9 cellular contexts compared by ENCODE assay signal in the genomic region with DNA sequence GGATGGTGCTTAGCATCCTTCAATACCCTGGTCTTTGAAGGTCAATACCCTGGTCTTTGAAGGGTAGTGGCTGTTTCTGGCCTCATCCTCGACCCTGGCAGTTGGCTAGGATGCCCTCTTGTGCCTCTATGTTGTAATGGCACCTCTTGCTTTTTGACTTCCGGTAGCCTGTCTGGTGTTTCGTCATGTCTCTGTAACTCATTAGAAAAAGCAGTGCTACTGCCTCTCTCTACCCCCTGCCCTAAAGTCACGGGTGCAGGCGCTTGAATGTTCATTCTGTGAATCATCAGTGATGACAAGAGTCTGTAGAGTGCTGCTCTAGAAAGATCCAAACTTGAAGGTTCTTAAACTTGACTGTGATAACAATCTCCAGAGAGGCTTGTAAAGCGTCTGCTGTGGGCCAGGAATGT. TPM values are rescaled to one million over a fixed set of nuclear protein-coding genes. Genes with fewer than 3 reads are reported as not detected.
DNase-seq lines count a peak whose midpoint lies in the region; ATAC-seq and TF ChIP-seq lines count a peak whose summit lies in the region.
"Had no signal": no experiment of that assay in that cellular context is flagged by ENCODE, and none has a peak within 500 bp of the region (broad histone marks: within the 10 kb centered on the region; RNA-seq: fewer than 3 reads in every experiment).

No MANE protein-coding gene starts in this region.

- POLR2A ChIA-PET in CD8-positive, alpha-beta T cell (lab: Charles Lee) = no interaction called here

- peaks cover 2% of the 10 kb centered on the region for H3K4me1 Mint-ChIP-seq in CD8-positive, alpha-beta T cell (ENCODE audit: low read depth)

- CTCF ChIA-PET in CD8-positive, alpha-beta T cell (lab: Charles Lee) = interaction anchor here (1.7 to 2.1 kb wide), 2 partner anchors 17 to 155 kb away, joined by 6 to 9 read pairs; no protein-coding TSS in a partner anchor

- peaks cover 9% of the 10 kb centered on the region for H3K27me3 Mint-ChIP-seq in CD8-positive, alpha-beta T cell (ENCODE audit: low read depth)

- no peak overlapping the region for H3K27ac ChIP-seq in CD8-positive, alpha-beta T cell (ENCODE audit: low read depth, low read length)
- no peak overlapping the region for H3K27ac ChIP-seq in upper lobe of left lung

- no peak overlapping the region for H3K4me3 Mint-ChIP-seq in CD8-positive, alpha-beta T cell

- H3K9me3 Mint-ChIP-seq in CD8-positive, alpha-beta T cell = no peaks in the 10 kb centered on the region

- no peak for TF ChIP-seq POLR2A in upper lobe of left lung (IDR thresholded peaks at IDR 0.05)

- WGBS in upper lobe of left lung, 2 donors = 23 to 27% methylated on average over 5 to 6 of the region's 6 CpGs

- no peaks in the 10 kb centered on the region for H3K9me3 ChIP-seq in CD8-positive, alpha-beta T cell (ENCODE audit: low read length)
- no peaks in the 10 kb centered on the region for H3K9me3 ChIP-seq in upper lobe of left lung

- no peak overlapping the region for H3K4me3 ChIP-seq in CD8-positive, alpha-beta T cell (ENCODE audit: low read depth, low read length)
- H3K4me3 ChIP-seq in upper lobe of left lung = no peak overlapping the region

- DNase-seq in CD8-positive, alpha-beta T cell = peak in 1 of 7 experiments; percentile 17
- DNase-seq in MV-4-11 (lab: John Stamatoyannopoulos, UW) (peak; percentile 82), islet precursor cell (peak; percentile 90), upper lobe of left lung (peak in 1 of 2 donors; percentile 55)
- DNase-seq in activated T-cell treated with anti-CD3 and anti-CD28 coated beads, Interleukin-2, amount 50 U/mL, for 48 hours = peak; percentile 34 to 42

- no peak for TF ChIP-seq EP300 in upper lobe of left lung (IDR thresholded peaks at IDR 0.05)

- intact Hi-C loops in CD8-positive, alpha-beta T cell (cut with DNase I, micrococcal nuclease) = loop anchor here in 1 of 2 experiments (5.0 kb wide), 1 partner anchor 239 kb away; no protein-coding TSS in a partner anchor

- H3K27ac Mint-ChIP-seq in CD8-positive, alpha-beta T cell = no peak overlapping the region

- peak; percentile 46 for TF ChIP-seq CTCF in CD8-positive, alpha-beta T cell (IDR thresholded peaks at IDR 0.05)
- TF ChIP-seq CTCF in upper lobe of left lung (IDR thresholded peaks at IDR 0.05) = peak in 4 of 6 experiments; percentile 18 to 50 (median 38)

- H3K27me3 ChIP-seq in CD8-positive, alpha-beta T cell (ENCODE audit: insufficient read depth, low read length) = no peaks in the 10 kb centered on the region
- H3K27me3 ChIP-seq in upper lobe of left lung = no peaks in the 10 kb centered on the region

- no peaks in the 10 kb centered on the region for H3K4me1 ChIP-seq in CD8-positive, alpha-beta T cell (ENCODE audit: insufficient read depth, low read length)
- peaks cover 0 to 5% (median 0%) of the 10 kb centered on the region in 4 donors for H3K4me1 ChIP-seq in upper lobe of left lung

- H3K36me3 ChIP-seq in CD8-positive, alpha-beta T cell (ENCODE audit: insufficient read depth, low read length) = no peaks in the 10 kb centered on the region
- H3K36me3 ChIP-seq in upper lobe of left lung = no peaks in the 10 kb centered on the region

- H3K36me3 Mint-ChIP-seq in CD8-positive, alpha-beta T cell = no peaks in the 10 kb centered on the region

- peak; percentile 76 for ATAC-seq in CD8-positive, alpha-beta T cell
- ATAC-seq in GM18867 (IDR thresholded peaks at IDR 0.05; ENCODE audit: unreplicated experiment) (peak; percentile 57), upper lobe of left lung (ENCODE audit: low FRiP score in 2 of 2) (peak in 1 of 2 donors; percentile 56), HG03378 (IDR thresholded peaks at IDR 0.05; ENCODE audit: unreplicated experiment) (no peak), GM19324 (IDR thresholded peaks at IDR 0.05; ENCODE audit: low FRiP score, unreplicated experiment) (no peak)

RNA-seq across cellular contexts. Expression of gene RSPO4, which starts 28.3 kb away (rescaled TPM):
- under 1 TPM; 0.19 to 0.25 TPM for total RNA-seq in CD8-positive, alpha-beta T cell
- total RNA-seq in upper lobe of left lung = 10 to 100 TPM in 1 of 6 donors, 1 to 10 TPM in 4, under 1 TPM in 1; 0.49 to 11.2 (median 4.4) TPM
- total RNA-seq: T-helper 1 cell treated with Interleukin-12 subunit alpha and Interleukin-12 subunit beta and Interleukin-4 antibody, amounts not matched to agents 30 ng/mL and 1 ng/mL, for 36 hours had no signal

RNA-seq across cellular contexts. Expression of gene ANGPT4, which starts 57.7 kb away (rescaled TPM):
- total RNA-seq in CD8-positive, alpha-beta T cell = not detected
- 1 to 10 TPM in 5 of 6 donors, under 1 TPM in 1; 0.39 to 3.0 (median 1.4) TPM for total RNA-seq in upper lobe of left lung
- total RNA-seq: T-helper 1 cell treated with Interleukin-12 subunit alpha and Interleukin-12 subunit beta and Interleukin-4 antibody, amounts not matched to agents 30 ng/mL and 1 ng/mL, for 36 hours had no signal

Comparison
In these comparisons a context has a peak if more than half of its experiments do, and no peak if none do; other contexts are left out.
1. ATAC-seq: peak in CD8-positive, alpha-beta T cell (single experiment) and GM18867 (single experiment); none in HG03378 (single experiment) and GM19324 (single experiment).